In genomic region chr16:82810077-82810476, GRCh38 we compare ENCODE assay signal across 8 cellular contexts.
"Had no signal": no experiment of that assay in that cellular context is flagged by ENCODE, and none has a peak within 500 bp of the region (broad histone marks: within the 10 kb centered on the region; RNA-seq: fewer than 3 reads in every experiment).

No MANE protein-coding gene starts in this region.

- H3K36me3 Mint-ChIP-seq: IgD-negative memory B cell had no signal

- H3K4me1 Mint-ChIP-seq: IgD-negative memory B cell had no signal

- H3K4me3 ChIP-seq: K562 had no signal

- H3K27ac Mint-ChIP-seq: IgD-negative memory B cell had no signal

- DNase-seq: IMR-90, KBM-7, KG1 had no signal

- H3K27ac ChIP-seq: HL-60, KMS-11 had no signal

- H3K4me3 Mint-ChIP-seq: IgD-negative memory B cell had no signal

- ATAC-seq: HepG2, K562 had no signal

- H3K4me2 ChIP-seq: KMS-11 had no signal

- H3K9ac ChIP-seq: KMS-11 had no signal
